In the genomic region with DNA sequence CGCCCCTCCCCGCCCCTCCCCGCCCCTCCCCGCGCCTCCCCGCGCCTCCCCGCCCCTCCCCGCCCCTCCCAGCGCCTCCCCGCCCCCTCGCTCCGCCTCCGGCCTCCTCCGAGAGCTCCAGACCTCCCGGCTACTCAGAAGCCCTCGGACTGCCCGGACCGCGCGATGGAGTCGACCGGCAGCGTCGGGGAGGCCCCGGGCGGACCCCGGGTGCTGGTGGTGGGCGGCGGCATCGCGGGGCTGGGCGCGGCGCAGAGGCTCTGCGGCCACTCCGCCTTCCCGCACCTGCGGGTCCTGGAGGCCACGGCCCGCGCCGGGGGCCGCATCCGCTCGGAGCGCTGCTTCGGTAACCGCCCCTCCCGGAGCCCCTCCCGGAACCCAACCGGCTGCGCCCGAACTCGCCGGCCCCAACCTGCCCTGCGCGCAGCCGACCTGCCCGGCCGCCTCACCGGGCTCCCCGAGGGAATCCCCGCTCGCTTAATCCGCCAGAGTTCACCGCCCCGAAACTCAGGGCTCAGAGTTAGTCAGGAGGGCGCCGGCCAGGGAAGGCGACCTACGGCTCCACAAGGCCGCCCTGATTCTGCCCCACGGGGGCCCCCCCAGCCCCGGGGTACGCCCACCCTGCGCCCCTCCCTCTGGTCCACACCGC, we compare ENCODE assay signal across 8 cellular contexts. TPM values are rescaled to one million over a fixed set of nuclear protein-coding genes. Genes with fewer than 3 reads are reported as not detected.
A peak's percentile ranks its signal among the peaks of the same experiment; 100 is the strongest.
DNase-seq lines count a peak whose midpoint lies in the region; ATAC-seq and TF ChIP-seq lines count a peak whose summit lies in the region.

TSS of gene PAOX (plus strand) at position 111 of the 649 bp plus-strand sequence. CDS start at position 166, 55 bp downstream.

- intact Hi-C loops in adrenal gland (cut with DNase I) (no loop called here), heart right ventricle (cut with DNase I) (no loop called here), posterior cingulate gyrus (cut with DNase I) (no loop called here)

- H3K27me3 ChIP-seq in adrenal gland (no peaks in the 10 kb centered on the region), heart right ventricle (no peaks in the 10 kb centered on the region)

- ATAC-seq in HG02938 (IDR thresholded peaks at IDR 0.05; ENCODE audit: unreplicated experiment) (peak; percentile 56), heart right ventricle (peak; percentile 49 to 75 (median 57))

- DNase-seq in activated T-cell treated with anti-CD3 and anti-CD28 coated beads for 1 hour (ENCODE audit: low read depth) (peak; percentile 40), activated T-cell treated with anti-CD3 and anti-CD28 coated beads for 4 hours (no peak), RPMI8226 (peak; percentile 23), adrenal gland (peak; percentile 74 to 82 (median 77)), heart right ventricle (peak; percentile 74 to 82), posterior cingulate gyrus (peak in 9 of 10 donors; percentile 50 to 96 (median 67)), cerebellar nuclear complex (lab: John Stamatoyannopoulos, UW) (no peak)

- H3K4me3 ChIP-seq in adrenal gland (peak within 1 kb of the TSS in 3 of 4 donors; percentile 18 to 91 (median 58)), heart right ventricle (peak within 1 kb of the TSS; percentile 71 to 97 (median 86))

- peak within 1 kb of the TSS in 4 of 5 donors; percentile 15 to 82 (median 56) for H3K27ac ChIP-seq in adrenal gland
- peak within 1 kb of the TSS in 9 of 10 donors; percentile 63 to 91 (median 85) for H3K27ac ChIP-seq in heart right ventricle

- peaks cover 0 to 4% of the 10 kb centered on the region in 2 donors for H3K36me3 ChIP-seq in adrenal gland (replicated peaks in 1 of 2)
- H3K36me3 ChIP-seq in heart right ventricle = peaks cover 0 to 24% (median 0%) of the 10 kb centered on the region in 9 donors

- TF ChIP-seq CTCF in adrenal gland (IDR thresholded peaks at IDR 0.05) (no peak), heart right ventricle (IDR thresholded peaks at IDR 0.05) (no peak)

- TF ChIP-seq POLR2A in adrenal gland (IDR thresholded peaks at IDR 0.05) = peak; percentile 35 to 41

- 4 to 5% methylated on average over 47 to 65 of the region's 78 CpGs; no CpG with 5 or more reads in 2 of the 4 donors for WGBS in adrenal gland, 4 donors
- WGBS in heart right ventricle, 2 donors = 4 to 7% methylated on average over 39 to 67 of the region's 78 CpGs

- H3K9me3 ChIP-seq in adrenal gland (replicated peaks in 1 of 3) = no peaks in the 10 kb centered on the region
- H3K9me3 ChIP-seq in heart right ventricle = no peaks in the 10 kb centered on the region

- H3K4me1 ChIP-seq in adrenal gland (replicated peaks in 1 of 2) (peaks cover 9 to 14% of the 10 kb centered on the region in 2 donors), heart right ventricle (peaks cover 1 to 26% (median 16%) of the 10 kb centered on the region in 9 donors)

RNA-seq across cellular contexts. Expression of gene PAOX, which starts in this region (rescaled TPM):
- total RNA-seq in adrenal gland (10 to 100 TPM in 3 of 8 donors, 1 to 10 TPM in 5; 4.5 to 34.4 (median 7.7) TPM), heart right ventricle (1 to 10 TPM; 1.5 to 4.4 (median 2.5) TPM)
- polyA plus RNA-seq in adrenal gland (10 to 100 TPM in 1 of 3 donors, 1 to 10 TPM in 2; 1.0 to 10.6 (median 5.5) TPM), heart right ventricle (1 to 10 TPM; 3.8 to 4.1 TPM)

Comparison
In these comparisons a context has a peak if more than half of its experiments do, and no peak if none do; other contexts are left out.
1. DNase-seq: peak in activated T-cell treated with anti-CD3 and anti-CD28 coated beads for 1 hour (single experiment), RPMI8226 (single experiment), adrenal gland (7 of 7), heart right ventricle (2 of 2) and posterior cingulate gyrus (9 of 10); none in activated T-cell treated with anti-CD3 and anti-CD28 coated beads for 4 hours (single experiment) and cerebellar nuclear complex (0 of 2).